ENCODE assay signal across 1 cellular context in genomic region chr2:109615637-109616144, GRCh38.
TF ChIP-seq lines count a peak whose summit lies in the region.

No MANE protein-coding gene starts in this region.

TF ChIP-seq in GM12878, 131 proteins besides CTCF, POLR2A, EP300 and RAD21:
- no peak for TF ChIP-seq PBX3 (IDR thresholded peaks at IDR 0.05; ENCODE audit: insufficient replicate concordance, low read depth, low read length)
- TF ChIP-seq ZBTB33 (IDR thresholded peaks at IDR 0.05) = peak; percentile 84
- TF ChIP-seq ZSCAN29 (IDR thresholded peaks at IDR 0.05) = peak; percentile 77; the same call in 1 of the 2 replicates
- TF ChIP-seq TCF12 (IDR thresholded peaks at IDR 0.05; ENCODE audit: low read depth, low read length) = no peak
- no peak for TF ChIP-seq CREB1 (IDR thresholded peaks at IDR 0.05; ENCODE audit: low read depth)
- no peak for TF ChIP-seq MYB (IDR thresholded peaks at IDR 0.05; ENCODE audit: borderline replicate concordance, low read depth, low read length)
- no peak for TF ChIP-seq TCF3 (IDR thresholded peaks at IDR 0.05; ENCODE audit: borderline replicate concordance, insufficient read depth, low read depth, low read length)
- no peak for TF ChIP-seq ZBTB40 (IDR thresholded peaks at IDR 0.05; ENCODE audit: borderline replicate concordance)
- TF ChIP-seq MLLT1 (IDR thresholded peaks at IDR 0.05) = no peak
- TF ChIP-seq CEBPB (IDR thresholded peaks at IDR 0.05; ENCODE audit: borderline replicate concordance in 1 of 2, low read depth in 2 of 2, low read length in 2 of 2) = no peak
- TF ChIP-seq KDM1A (IDR thresholded peaks at IDR 0.05; ENCODE audit: borderline replicate concordance) = no peak
- no peak for TF ChIP-seq CBFB (IDR thresholded peaks at IDR 0.05; ENCODE audit: low read depth)
- TF ChIP-seq PRDM15 (CRISPR knock-in tag; IDR thresholded peaks at IDR 0.05) = no peak
- no peak for TF ChIP-seq YY1 (IDR thresholded peaks at IDR 0.05; ENCODE audit: low read depth, low read length)
